In the genomic region with DNA sequence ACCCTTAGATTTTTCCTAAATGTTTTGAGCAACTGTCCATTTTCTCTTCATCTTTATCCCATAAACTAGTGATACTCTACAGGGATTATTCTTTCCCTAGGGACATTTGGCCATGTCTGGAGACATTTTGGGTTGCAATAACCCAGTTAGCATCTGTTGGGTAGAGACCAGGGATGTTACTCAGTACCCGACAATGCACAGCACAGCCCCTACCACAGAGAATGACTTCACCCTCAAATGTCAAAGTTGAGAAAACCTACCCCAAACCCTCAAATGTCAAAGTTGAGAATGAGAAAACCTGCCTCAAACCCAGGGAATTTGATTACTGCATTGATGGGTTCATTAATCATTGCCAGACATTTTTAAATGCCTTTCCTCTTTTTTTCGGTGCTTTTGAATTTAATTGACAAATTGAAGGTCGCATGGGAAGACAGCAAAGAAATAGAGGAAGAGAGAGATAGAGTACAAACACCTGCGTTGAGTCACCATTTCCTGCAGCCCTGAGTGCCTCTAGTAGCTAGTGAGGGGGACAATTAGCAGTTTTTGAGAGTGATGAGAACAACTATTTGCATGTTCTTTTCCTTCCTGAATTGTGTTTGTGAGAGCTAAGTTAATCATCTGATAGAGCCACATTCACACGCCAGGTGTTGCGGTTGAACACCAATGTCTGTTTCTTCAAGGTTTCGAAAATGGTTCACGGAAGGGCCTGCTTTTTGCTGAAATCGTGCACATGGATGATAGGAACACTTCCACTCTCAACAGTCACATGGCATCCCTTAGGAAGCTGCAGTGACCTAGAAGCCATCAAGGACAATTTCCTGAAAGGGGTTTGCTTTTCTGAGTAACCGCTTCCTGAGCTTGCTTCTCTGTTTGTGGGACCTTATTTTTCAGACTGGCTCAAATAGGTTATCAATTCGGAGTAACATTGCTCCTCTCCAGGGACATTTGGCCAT, we compare ENCODE assay signal across 11 cellular contexts.
DNase-seq lines count a peak whose midpoint lies in the region; ATAC-seq and TF ChIP-seq lines count a peak whose summit lies in the region.
"Had no signal": no experiment of that assay in that cellular context is flagged by ENCODE, and none has a peak within 500 bp of the region (broad histone marks: within the 10 kb centered on the region; RNA-seq: fewer than 3 reads in every experiment).

No MANE protein-coding gene starts in this region.

- no peak for TF ChIP-seq CTCF in transverse colon (IDR thresholded peaks at IDR 0.05)

- H3K27ac Mint-ChIP-seq in activated T-cell treated with anti-CD3 and anti-CD28 coated beads, Interleukin-2, amount 50 U/mL, for 24 hours: peak overlapping the region; percentile 14
- H3K27ac Mint-ChIP-seq: natural killer cell treated with Interleukin-12 subunit alpha and Interleukin-12 subunit beta and Interleukin-15 and Interleukin-18, amount 100 ng/mL, for 72 hours had no signal

- no peaks in the 10 kb centered on the region for H3K36me3 Mint-ChIP-seq in activated T-cell treated with anti-CD3 and anti-CD28 coated beads, Interleukin-2, amount 50 U/mL, for 24 hours (ENCODE audit: low read depth)
- H3K36me3 Mint-ChIP-seq: natural killer cell treated with Interleukin-12 subunit alpha and Interleukin-12 subunit beta and Interleukin-15 and Interleukin-18, amount 100 ng/mL, for 72 hours had no signal

- no peaks in the 10 kb centered on the region for H3K27me3 Mint-ChIP-seq in activated T-cell treated with anti-CD3 and anti-CD28 coated beads, Interleukin-2, amount 50 U/mL, for 24 hours
- H3K27me3 Mint-ChIP-seq: natural killer cell treated with Interleukin-12 subunit alpha and Interleukin-12 subunit beta and Interleukin-15 and Interleukin-18, amount 100 ng/mL, for 72 hours had no signal

- ATAC-seq in HG02623 (IDR thresholded peaks at IDR 0.05; ENCODE audit: unreplicated experiment) (peak; percentile 93), HG03521 (IDR thresholded peaks at IDR 0.05; ENCODE audit: unreplicated experiment) (peak; percentile 97)
- ATAC-seq: natural killer cell treated with Interleukin-12 subunit alpha and Interleukin-12 subunit beta and Interleukin-15 and Interleukin-18, amount 100 ng/mL, for 72 hours had no signal

- intact Hi-C loops in transverse colon (cut with DNase I; ENCODE audit: low total_unique reads): no loop called here

- H3K9me3 ChIP-seq in transverse colon: no peaks in the 10 kb centered on the region

- H3K27ac ChIP-seq in transverse colon: peak overlapping the region in 1 of 4 donors; percentile 12

- in situ Hi-C loops in transverse colon (cut with MboI; ENCODE audit: low pct_ligation_motif_present in 1 of 4, low pct_unique_long_range_greater_than_20kb in 1 of 4, low sequenced_read_pairs in 3 of 4): no loop called here

- no peak for TF ChIP-seq POLR2A in transverse colon (IDR thresholded peaks at IDR 0.05)

- H3K27me3 ChIP-seq in transverse colon: no peaks in the 10 kb centered on the region

- no peak for DNase-seq in activated T-cell treated with anti-CD3 and anti-CD28 coated beads, Interleukin-2, amount 50 U/mL, for 24 hours
- no peak for DNase-seq in activated T-cell treated with anti-CD3 and anti-CD28 coated beads, Interleukin-2, amount 50 U/mL, for 1 hour
- peak; percentile 43 for DNase-seq in transverse colon
- no peak for DNase-seq in inferior parietal cortex (ENCODE audit: extremely low spot score)
- DNase-seq in NCI-H2171 treated with DMSO at 0.1 percent for 48 hours (lab: John Stamatoyannopoulos, UW): no peak
- DNase-seq in NCI-H1436 treated with DMSO at 0.1 percent for 48 hours (lab: John Stamatoyannopoulos, UW): no peak
- DNase-seq: cortex of kidney; stimulated activated CD4-positive, alpha-beta T cell treated with anti-CD3 and anti-CD28 coated beads, Interleukin-4, amount 100 ng/mL, for 4 hours had no signal

- H3K4me1 ChIP-seq in transverse colon: no peaks in the 10 kb centered on the region

- no peak overlapping the region for H3K4me3 ChIP-seq in transverse colon

- peaks cover 10% of the 10 kb centered on the region for H3K4me1 Mint-ChIP-seq in activated T-cell treated with anti-CD3 and anti-CD28 coated beads, Interleukin-2, amount 50 U/mL, for 24 hours (ENCODE audit: low read depth)

- WGBS in transverse colon (ENCODE audit: low coverage in 1 of 2), 2 donors: 70% methylated on average over 11 of the region's 11 CpGs; no CpG with 5 or more reads in 1 of the 2 donors

- H3K9me3 Mint-ChIP-seq in activated T-cell treated with anti-CD3 and anti-CD28 coated beads, Interleukin-2, amount 50 U/mL, for 24 hours: no peaks in the 10 kb centered on the region

- H3K36me3 ChIP-seq in transverse colon: no peaks in the 10 kb centered on the region

- H3K4me3 Mint-ChIP-seq in activated T-cell treated with anti-CD3 and anti-CD28 coated beads, Interleukin-2, amount 50 U/mL, for 24 hours: no peak overlapping the region
- H3K4me3 Mint-ChIP-seq: natural killer cell treated with Interleukin-12 subunit alpha and Interleukin-12 subunit beta and Interleukin-15 and Interleukin-18, amount 100 ng/mL, for 72 hours had no signal

- no peak for TF ChIP-seq EP300 in transverse colon (IDR thresholded peaks at IDR 0.05; ENCODE audit: low read depth)
